ENCODE assay signal across 17 cellular contexts in genomic region chr4:19675172-19675811, GRCh38.
DNase-seq lines count a peak whose midpoint lies in the region; ATAC-seq and TF ChIP-seq lines count a peak whose summit lies in the region.
"Had no signal": no experiment of that assay in that cellular context is flagged by ENCODE, and none has a peak within 500 bp of the region (broad histone marks: within the 10 kb centered on the region; RNA-seq: fewer than 3 reads in every experiment).

No MANE protein-coding gene starts in this region.

- DNase-seq in GM12865 (ENCODE audit: low read depth) (peak; percentile 1), fibroblast of pulmonary artery (ENCODE audit: low read depth) (peak; percentile 39), retinal pigment epithelial cell (ENCODE audit: low read depth) (peak; percentile 43), transverse colon (no peak), NCI-H128 (lab: John Stamatoyannopoulos, UW; ENCODE audit: unreplicated experiment) (no peak), DMS114 treated with DMSO at 0.1 percent for 48 hours (lab: John Stamatoyannopoulos, UW; ENCODE audit: unreplicated experiment) (no peak)
- DNase-seq: activated CD4-positive, alpha-beta T cell treated with anti-CD3 and anti-CD28 coated beads for 1 hour; amniotic stem cell; DND-41; esophagus squamous epithelium; immature natural killer cell; NCI-H1436; Peyer's patch; psoas muscle; stimulated activated CD4-positive, alpha-beta T cell treated with anti-CD3 and anti-CD28 coated beads, Interleukin-4, amount 100 ng/mL, for 1 hour had no signal

- H2AFZ ChIP-seq in OCI-LY3 (ENCODE audit: low read depth, low read length), result no peak overlapping the region

- intact Hi-C loops in transverse colon (cut with DNase I; ENCODE audit: low total_unique reads), result no loop called here

- H3K9me3 ChIP-seq in OCI-LY3 (ENCODE audit: insufficient read depth, low read length) (no peaks in the 10 kb centered on the region), transverse colon (no peaks in the 10 kb centered on the region)
- H3K9me3 ChIP-seq: Peyer's patch, psoas muscle had no signal

- peak overlapping the region; percentile 24; the same call in 1 of the 2 replicates for H3K4me2 ChIP-seq in OCI-LY3 (ENCODE audit: low read length)

- H3K79me2 ChIP-seq in OCI-LY3 (ENCODE audit: low read length), result no peaks in the 10 kb centered on the region

- H3K4me3 ChIP-seq in GM12865 (ENCODE audit: low read depth, low read length), result no peak overlapping the region
- H3K4me3 ChIP-seq in OCI-LY3 (ENCODE audit: low read length), result no peak overlapping the region
- H3K4me3 ChIP-seq in fibroblast of pulmonary artery (replicated peaks; ENCODE audit: low read depth, low read length), result no peak overlapping the region
- no peak overlapping the region for H3K4me3 ChIP-seq in retinal pigment epithelial cell (ENCODE audit: low read length)
- H3K4me3 ChIP-seq in transverse colon, result no peak overlapping the region
- H3K4me3 ChIP-seq: esophagus squamous epithelium, Peyer's patch, psoas muscle had no signal

- no peak overlapping the region for H3K9ac ChIP-seq in OCI-LY3 (ENCODE audit: low read length)

- no peak for TF ChIP-seq EP300 in transverse colon (IDR thresholded peaks at IDR 0.05; ENCODE audit: low read depth)

- H3K36me3 ChIP-seq in OCI-LY3 (replicated peaks; ENCODE audit: low read depth, low read length) (no peaks in the 10 kb centered on the region), transverse colon (no peaks in the 10 kb centered on the region)
- H3K36me3 ChIP-seq: esophagus squamous epithelium, Peyer's patch had no signal

- H3K27me3 ChIP-seq in OCI-LY3 (ENCODE audit: low read depth, low read length), result no peaks in the 10 kb centered on the region
- H3K27me3 ChIP-seq in transverse colon, result no peaks in the 10 kb centered on the region
- H3K27me3 ChIP-seq: esophagus squamous epithelium, Peyer's patch had no signal

- whole genome bisulfite sequencing in transverse colon (ENCODE audit: low coverage in 1 of 2), 2 donors, result 76 to 80% methylated on average over 4 of the region's 4 CpGs

- no peak for TF ChIP-seq POLR2A in transverse colon (IDR thresholded peaks at IDR 0.05)

- no peak for ATAC-seq in GM19455 (IDR thresholded peaks at IDR 0.05; ENCODE audit: unreplicated experiment)
- ATAC-seq: psoas muscle had no signal

- H4K20me1 ChIP-seq in OCI-LY3 (ENCODE audit: insufficient read depth, low read length), result no peaks in the 10 kb centered on the region

- H3K27ac ChIP-seq in OCI-LY3 (ENCODE audit: low read length) (no peak overlapping the region), transverse colon (no peak overlapping the region)
- H3K27ac ChIP-seq: esophagus squamous epithelium, Peyer's patch, psoas muscle had no signal

- peaks cover 11% of the 10 kb centered on the region for H3K4me1 ChIP-seq in OCI-LY3 (ENCODE audit: low read length)
- H3K4me1 ChIP-seq in transverse colon, result no peaks in the 10 kb centered on the region
- H3K4me1 ChIP-seq: esophagus squamous epithelium, Peyer's patch, psoas muscle had no signal

- TF ChIP-seq CTCF in GM12865 (IDR thresholded peaks at IDR 0.05; ENCODE audit: insufficient read depth, low read depth, low read length, missing control alignments) (no peak), OCI-LY3 (IDR thresholded peaks at IDR 0.05; ENCODE audit: low read depth, low read length) (no peak), fibroblast of pulmonary artery (IDR thresholded peaks at IDR 0.05; ENCODE audit: low read length, missing control alignments) (no peak), retinal pigment epithelial cell (conservative IDR thresholded peaks at IDR 0.05; ENCODE audit: low read depth, low read length) (no peak), transverse colon (IDR thresholded peaks at IDR 0.05) (no peak)

- in situ Hi-C loops in transverse colon (cut with MboI; ENCODE audit: low pct_ligation_motif_present in 1 of 4, low pct_unique_long_range_greater_than_20kb in 1 of 4, low sequenced_read_pairs in 3 of 4), result no loop called here

Comparison
In these comparisons a context has a peak if more than half of its experiments do, and no peak if none do; other contexts are left out.
1. DNase-seq: peak in GM12865 (single experiment), fibroblast of pulmonary artery (single experiment) and retinal pigment epithelial cell (single experiment); none in transverse colon (single experiment), NCI-H128 (single experiment) and DMS114 treated with DMSO at 0.1 percent for 48 hours (single experiment).